ENCODE assay signal across 1 cellular context in genomic region chr9:5015934-5016333, GRCh38.
TF ChIP-seq lines count a peak whose summit lies in the region.

No MANE protein-coding gene starts in this region.

TF ChIP-seq in H1, 55 proteins besides CTCF, POLR2A, EP300 and RAD21:
- TF ChIP-seq SAP30 (IDR thresholded peaks at IDR 0.05; ENCODE audit: insufficient read depth, insufficient replicate concordance, low read length) (no peak), CHD2 (IDR thresholded peaks at IDR 0.05; ENCODE audit: low read length) (no peak), TEAD4 (IDR thresholded peaks at IDR 0.05; ENCODE audit: low read depth, low read length) (no peak), MAFK (IDR thresholded peaks at IDR 0.05; ENCODE audit: low read depth, low read length) (no peak), POLR2AphosphoS5 (IDR thresholded peaks at IDR 0.05; ENCODE audit: low read depth, low read length) (no peak), RXRA (IDR thresholded peaks at IDR 0.05; ENCODE audit: insufficient read depth, low read depth, low read length) (no peak)
TF ChIP-seq in H1: peak in this region for 0.
